1 cellular context compared by ENCODE assay signal in genomic region chr16:56606071-56606687, GRCh38.
TF ChIP-seq lines count a peak whose summit lies in the region.

No MANE protein-coding gene starts in this region.

TF ChIP-seq in K562, 482 proteins besides CTCF, POLR2A, EP300 and RAD21:
- TF ChIP-seq ZNF318 (IDR thresholded peaks at IDR 0.05; ENCODE audit: borderline replicate concordance in 1 of 2, low read depth in 1 of 2) = no peak
- TF ChIP-seq ATF1 (CRISPR knock-in tag; IDR thresholded peaks at IDR 0.05) = no peak
- peak; percentile 54; the same call in 1 of the 2 replicates for TF ChIP-seq ATF1 (tag; IDR thresholded peaks at IDR 0.05)
- no peak for TF ChIP-seq ZKSCAN1 (IDR thresholded peaks at IDR 0.05; ENCODE audit: low read depth, low read length)
- no peak for TF ChIP-seq CBFB (CRISPR knock-in tag; IDR thresholded peaks at IDR 0.05)
- TF ChIP-seq ATF3 (IDR thresholded peaks at IDR 0.05) = peak; percentile 81
- no peak for TF ChIP-seq ATF3 (CRISPR knock-in tag; conservative IDR thresholded peaks at IDR 0.05)
- TF ChIP-seq KDM1A (IDR thresholded peaks at IDR 0.05) = peak in 1 of 2 experiments; percentile 20; a peak in 1 of 4 replicates
- no peak for TF ChIP-seq TAF1 (IDR thresholded peaks at IDR 0.05; ENCODE audit: control insufficient read depth, extremely low read depth, insufficient read depth, low read length, severe bottlenecking)
- TF ChIP-seq PBX2 (CRISPR knock-in tag; IDR thresholded peaks at IDR 0.05; ENCODE audit: low read depth) = no peak
- no peak for TF ChIP-seq PBX2 (tag; conservative IDR thresholded peaks at IDR 0.05; ENCODE audit: low read depth)
- 0 out of 2 replicates have a peak, but pooled peaks have one; percentile 17 for TF ChIP-seq CREM (IDR thresholded peaks at IDR 0.05; ENCODE audit: low read depth)
- no peak for TF ChIP-seq FUS (optimal IDR thresholded peaks at IDR 0.05; ENCODE audit: low read depth, low read length)
- peak; percentile 57; the same call in 1 of the 2 replicates for TF ChIP-seq JUND (IDR thresholded peaks at IDR 0.05; ENCODE audit: borderline replicate concordance, low read depth, low read length)
- TF ChIP-seq JUND (tag; IDR thresholded peaks at IDR 0.05; ENCODE audit: borderline replicate concordance, low read depth, low read length) = peak; percentile 34; the same call in 1 of the 3 replicates
- TF ChIP-seq SNIP1 (IDR thresholded peaks at IDR 0.05; ENCODE audit: low read depth) = no peak
- TF ChIP-seq RBM25 (IDR thresholded peaks at IDR 0.05; ENCODE audit: low read depth, low read length, severe bottlenecking) = peak; percentile 57
- TF ChIP-seq JUN (IDR thresholded peaks at IDR 0.05; ENCODE audit: borderline replicate concordance, low read depth, low read length) = 0 out of 2 replicates have a peak, but pooled peaks have one; percentile 39
- TF ChIP-seq JUN (CRISPR knock-in tag; IDR thresholded peaks at IDR 0.05; ENCODE audit: borderline replicate concordance) = no peak
- TF ChIP-seq JUNB (CRISPR knock-in tag; conservative IDR thresholded peaks at IDR 0.05) = peak; percentile 42; the same call in 1 of the 2 replicates
- peak; percentile 62 for TF ChIP-seq FOSL1 (tag; conservative IDR thresholded peaks at IDR 0.05)
